ENCODE assay signal across 13 cellular contexts in the genomic region with DNA sequence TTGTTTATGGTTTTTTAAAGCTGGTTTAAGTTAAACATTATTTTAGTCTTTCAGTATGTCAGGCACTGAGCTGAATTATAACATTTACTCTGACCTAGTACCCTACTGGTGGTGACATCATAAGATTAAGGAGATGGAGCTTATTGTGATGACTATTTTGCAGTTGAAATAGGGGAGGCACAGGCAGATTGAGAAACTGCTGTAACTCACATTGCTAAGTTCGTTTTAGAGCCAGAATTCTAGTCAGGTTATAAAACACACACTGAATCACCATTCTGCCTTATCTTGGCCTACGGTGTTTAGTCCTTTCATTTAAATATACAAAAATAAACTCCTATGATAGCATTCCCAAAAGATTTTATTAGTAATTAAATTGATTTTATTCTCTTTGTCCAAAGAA.
A peak's percentile ranks its signal among the peaks of the same experiment; 100 is the strongest.
DNase-seq lines count a peak whose midpoint lies in the region; ATAC-seq and TF ChIP-seq lines count a peak whose summit lies in the region.
"Had no signal": no experiment of that assay in that cellular context is flagged by ENCODE, and none has a peak within 500 bp of the region (broad histone marks: within the 10 kb centered on the region; RNA-seq: fewer than 3 reads in every experiment).

No MANE protein-coding gene starts in this region.

- H3K4me3 ChIP-seq in GM23248: no peak overlapping the region
- no peak overlapping the region for H3K4me3 ChIP-seq in fibroblast of pulmonary artery (replicated peaks; ENCODE audit: low read depth, low read length)
- H3K4me3 ChIP-seq in SJCRH30: no peak overlapping the region
- H3K4me3 ChIP-seq: HAP-1 had no signal

- no peaks in the 10 kb centered on the region for H3K9me2 ChIP-seq in GM23248 (ENCODE audit: insufficient read depth)

- H4K20me1 ChIP-seq in GM23248 (ENCODE audit: insufficient read depth): no peaks in the 10 kb centered on the region

- H2AFZ ChIP-seq in GM23248: peak overlapping the region; percentile 22; the same call in 1 of the 2 replicates

- H3K27ac ChIP-seq in GM23248 (no peak overlapping the region), SJCRH30 (no peak overlapping the region)
- H3K27ac ChIP-seq: C4-2B had no signal

- WGBS in GM23248 (ENCODE audit: low coverage in 1 of 2, low lambda C conversion rate in 2 of 2, missing lambda C conversion rate in 2 of 2), 2 experiments: 22 to 26% methylated on average over 2 of the region's 2 CpGs

- no peaks in the 10 kb centered on the region for H3K27me3 ChIP-seq in GM23248 (replicated peaks; ENCODE audit: insufficient read depth)
- H3K27me3 ChIP-seq in SJCRH30: no peaks in the 10 kb centered on the region

- in situ Hi-C loops in GM23248 (cut with MboI): no loop called here

- TF ChIP-seq CTCF in fibroblast of pulmonary artery (IDR thresholded peaks at IDR 0.05; ENCODE audit: low read length, missing control alignments) (no peak), omental fat pad (IDR thresholded peaks at IDR 0.05) (no peak)

- DNase-seq in GM23248: peak; percentile 49
- peak; percentile 3 for DNase-seq in NCI-H226
- DNase-seq in fibroblast of pulmonary artery (ENCODE audit: low read depth): peak; percentile 4
- DNase-seq in omental fat pad (ENCODE audit: low spot score): no peak
- no peak for DNase-seq in NOMO-1 treated with dmso at 0.1 percent for 144 hours (lab: John Stamatoyannopoulos, UW; ENCODE audit: unreplicated experiment)
- no peak for DNase-seq in SJCRH30
- DNase-seq in NCI-H345 (lab: John Stamatoyannopoulos, UW): no peak
- DNase-seq: ACHN; AML-193; Caco-2; CD4-positive, alpha-beta T cell had no signal

- peak; percentile 90 for ATAC-seq in omental fat pad (ENCODE audit: low FRiP score)

- no peaks in the 10 kb centered on the region for H3K79me2 ChIP-seq in GM23248 (ENCODE audit: insufficient read depth)

- no peaks in the 10 kb centered on the region for H3F3A ChIP-seq in GM23248 (ENCODE audit: insufficient read depth)

- H3K4me2 ChIP-seq in GM23248 (ENCODE audit: unreplicated experiment): no peak overlapping the region

- H3K9ac ChIP-seq in GM23248: no peak overlapping the region

- H3K9me3 ChIP-seq in GM23248 (ENCODE audit: low read depth) (no peaks in the 10 kb centered on the region), SJCRH30 (replicated peaks) (no peaks in the 10 kb centered on the region)
- H3K9me3 ChIP-seq: Caco-2, HAP-1 had no signal

- H3K4me1 ChIP-seq in GM23248 (ENCODE audit: insufficient read depth) (peaks cover 5% of the 10 kb centered on the region), SJCRH30 (no peaks in the 10 kb centered on the region)
- H3K4me1 ChIP-seq: Caco-2, HAP-1 had no signal

- H3K36me3 ChIP-seq in GM23248 (ENCODE audit: low read depth) (no peaks in the 10 kb centered on the region), SJCRH30 (no peaks in the 10 kb centered on the region)
- H3K36me3 ChIP-seq: HAP-1 had no signal

Comparison
In these comparisons a context has a peak if more than half of its experiments do, and no peak if none do; other contexts are left out.
1. DNase-seq: peak in GM23248 (single experiment), NCI-H226 (single experiment) and fibroblast of pulmonary artery (single experiment); none in omental fat pad (single experiment), NOMO-1 treated with dmso at 0.1 percent for 144 hours (single experiment), SJCRH30 (0 of 2) and NCI-H345 (single experiment).